ENCODE assay signal across 8 cellular contexts in genomic region chr5:34656700-34657549, GRCh38. TPM values are rescaled to one million over a fixed set of nuclear protein-coding genes. Genes with fewer than 3 reads are reported as not detected.
A peak's percentile ranks its signal among the peaks of the same experiment; 100 is the strongest.
DNase-seq lines count a peak whose midpoint lies in the region; ATAC-seq and TF ChIP-seq lines count a peak whose summit lies in the region.

No MANE protein-coding gene starts in this region.

- no peaks in the 10 kb centered on the region for H3K36me3 ChIP-seq in CD8-positive, alpha-beta T cell (ENCODE audit: insufficient read depth, low read length)
- H3K36me3 ChIP-seq in prostate gland = no peaks in the 10 kb centered on the region

- ATAC-seq in CD8-positive, alpha-beta T cell = no peak
- peak; percentile 28 for ATAC-seq in HG03432 (IDR thresholded peaks at IDR 0.05; ENCODE audit: unreplicated experiment)
- ATAC-seq in activated T-helper 17 cell treated with anti-CD3 and anti-CD28 coated beads, Interleukin-2, amount 50 U/mL, for 72 hours (replicated peaks) = peak; percentile 53
- no peak for ATAC-seq in HG03439 (IDR thresholded peaks at IDR 0.05; ENCODE audit: unreplicated experiment)
- no peak for ATAC-seq in HG02970 (IDR thresholded peaks at IDR 0.05; ENCODE audit: low FRiP score, unreplicated experiment)

- TF ChIP-seq CTCF in CD8-positive, alpha-beta T cell (IDR thresholded peaks at IDR 0.05) = no peak
- no peak for TF ChIP-seq CTCF in glutamatergic neuron (IDR thresholded peaks at IDR 0.05; ENCODE audit: partially characterized antibody, unreplicated experiment)
- TF ChIP-seq CTCF in prostate gland (IDR thresholded peaks at IDR 0.05) = no peak

- peaks cover 15% of the 10 kb centered on the region for H3K4me1 ChIP-seq in CD8-positive, alpha-beta T cell (ENCODE audit: insufficient read depth, low read length)
- no peaks in the 10 kb centered on the region for H3K4me1 ChIP-seq in prostate gland (replicated peaks)

- CTCF ChIA-PET in CD8-positive, alpha-beta T cell (lab: Charles Lee) = interaction anchor here (0.7 kb wide), 1 partner anchor 490 kb away, joined by 3 read pairs; no protein-coding TSS in a partner anchor

- peaks cover 48% of the 10 kb centered on the region for H3K27me3 Mint-ChIP-seq in CD8-positive, alpha-beta T cell (ENCODE audit: low read depth)
- H3K27me3 Mint-ChIP-seq in activated T-helper 17 cell treated with anti-CD3 and anti-CD28 coated beads, Interleukin-2, amount 50 U/mL, for 72 hours = peaks cover 8% of the 10 kb centered on the region
- H3K27me3 Mint-ChIP-seq in glutamatergic neuron (ENCODE audit: unreplicated experiment) = peaks cover 16% of the 10 kb centered on the region

- H3K4me3 Mint-ChIP-seq in CD8-positive, alpha-beta T cell = peak overlapping the region; percentile 75
- H3K4me3 Mint-ChIP-seq in activated T-helper 17 cell treated with anti-CD3 and anti-CD28 coated beads, Interleukin-2, amount 50 U/mL, for 72 hours = peak overlapping the region; percentile 76
- peak overlapping the region; percentile 98 for H3K4me3 Mint-ChIP-seq in glutamatergic neuron (ENCODE audit: unreplicated experiment)

- POLR2A ChIA-PET in CD8-positive, alpha-beta T cell (lab: Charles Lee) = no interaction called here

- no peak overlapping the region for H3K27ac ChIP-seq in CD8-positive, alpha-beta T cell (ENCODE audit: low read depth, low read length)
- peak overlapping the region; percentile 89 to 90 for H3K27ac ChIP-seq in prostate gland

- intact Hi-C loops in CD8-positive, alpha-beta T cell (cut with DNase I, micrococcal nuclease) = no loop called here
- intact Hi-C loops in prostate gland (cut with DNase I) = loop anchor here (2.0 to 10.0 kb wide), 5 partner anchors 48 to 238 kb away; no protein-coding TSS in a partner anchor

- H3K27me3 ChIP-seq in CD8-positive, alpha-beta T cell (ENCODE audit: insufficient read depth, low read length) = peaks cover 10% of the 10 kb centered on the region
- no peaks in the 10 kb centered on the region for H3K27me3 ChIP-seq in prostate gland (replicated peaks; ENCODE audit: insufficient read depth)

- no peaks in the 10 kb centered on the region for H3K9me3 ChIP-seq in CD8-positive, alpha-beta T cell (ENCODE audit: low read length)
- no peaks in the 10 kb centered on the region for H3K9me3 ChIP-seq in prostate gland

- peaks cover 22% of the 10 kb centered on the region for H3K4me1 Mint-ChIP-seq in CD8-positive, alpha-beta T cell (ENCODE audit: low read depth)
- peaks cover 12% of the 10 kb centered on the region for H3K4me1 Mint-ChIP-seq in activated T-helper 17 cell treated with anti-CD3 and anti-CD28 coated beads, Interleukin-2, amount 50 U/mL, for 72 hours
- peaks cover 15% of the 10 kb centered on the region for H3K4me1 Mint-ChIP-seq in glutamatergic neuron (ENCODE audit: low read depth, unreplicated experiment)

- WGBS in prostate gland = 2% methylated on average over 58 of the region's 61 CpGs

- peaks cover 4% of the 10 kb centered on the region for H3K36me3 Mint-ChIP-seq in CD8-positive, alpha-beta T cell
- H3K36me3 Mint-ChIP-seq in activated T-helper 17 cell treated with anti-CD3 and anti-CD28 coated beads, Interleukin-2, amount 50 U/mL, for 72 hours (ENCODE audit: low read depth) = no peaks in the 10 kb centered on the region
- peaks cover 9% of the 10 kb centered on the region for H3K36me3 Mint-ChIP-seq in glutamatergic neuron (ENCODE audit: unreplicated experiment)

- peak overlapping the region; percentile 43 for H3K4me3 ChIP-seq in CD8-positive, alpha-beta T cell (ENCODE audit: low read depth, low read length)
- peak overlapping the region; percentile 52 to 80 for H3K4me3 ChIP-seq in prostate gland

- TF ChIP-seq POLR2A in prostate gland (IDR thresholded peaks at IDR 0.05) = no peak

- H3K9me3 Mint-ChIP-seq in CD8-positive, alpha-beta T cell = no peaks in the 10 kb centered on the region
- H3K9me3 Mint-ChIP-seq in activated T-helper 17 cell treated with anti-CD3 and anti-CD28 coated beads, Interleukin-2, amount 50 U/mL, for 72 hours = no peaks in the 10 kb centered on the region
- H3K9me3 Mint-ChIP-seq in glutamatergic neuron (ENCODE audit: unreplicated experiment) = peaks cover 20% of the 10 kb centered on the region

- no peak overlapping the region for H3K27ac Mint-ChIP-seq in CD8-positive, alpha-beta T cell
- H3K27ac Mint-ChIP-seq in activated T-helper 17 cell treated with anti-CD3 and anti-CD28 coated beads, Interleukin-2, amount 50 U/mL, for 72 hours = no peak overlapping the region
- peak overlapping the region; percentile 92 for H3K27ac Mint-ChIP-seq in glutamatergic neuron (ENCODE audit: unreplicated experiment)

- no peak for DNase-seq in CD8-positive, alpha-beta T cell
- DNase-seq in glutamatergic neuron (peak; percentile 51), prostate gland (ENCODE audit: low spot score) (peak; percentile 7), NCI-H2171 (lab: John Stamatoyannopoulos, UW) (no peak)

RNA-seq across cellular contexts. Expression of gene RAI14, which starts 0.8 kb away (rescaled TPM):
- total RNA-seq in CD8-positive, alpha-beta T cell = not detected
- total RNA-seq in activated T-helper 17 cell treated with anti-CD3 and anti-CD28 coated beads, Interleukin-2, amount 50 U/mL, for 72 hours = 1 to 10 TPM in 1 of 2 donors, under 1 TPM in 1; 0.41 to 3.3 TPM
- total RNA-seq in glutamatergic neuron (ENCODE audit: unreplicated experiment) (259 TPM), prostate gland (10 to 100 TPM in 1 of 2 donors, 1 to 10 TPM in 1; 9.6 to 23.7 TPM)

Comparison
In these comparisons a context has a peak if more than half of its experiments do, and no peak if none do; other contexts are left out.
1. ATAC-seq: peak in HG03432 (single experiment) and activated T-helper 17 cell treated with anti-CD3 and anti-CD28 coated beads, Interleukin-2, amount 50 U/mL, for 72 hours (single experiment); none in CD8-positive, alpha-beta T cell (single experiment), HG03439 (single experiment) and HG02970 (single experiment).
2. DNase-seq: peak in glutamatergic neuron (single experiment) and prostate gland (single experiment); none in CD8-positive, alpha-beta T cell (0 of 7) and NCI-H2171 (single experiment).
3. RNA of gene RAI14, which starts 0.8 kb away (total RNA-seq): 259 TPM in glutamatergic neuron (single experiment); 9.6 to 23.7 TPM in prostate gland, 0.41 to 3.3 TPM in activated T-helper 17 cell treated with anti-CD3 and anti-CD28 coated beads, Interleukin-2, amount 50 U/mL, for 72 hours and not detected in CD8-positive, alpha-beta T cell; every median in the first group is over 10 times any median in the second.
4. Peak in every context shown above with its lines, with median percentiles within 50 percentile points of each other: H3K4me3 Mint-ChIP-seq.